In the genomic region with DNA sequence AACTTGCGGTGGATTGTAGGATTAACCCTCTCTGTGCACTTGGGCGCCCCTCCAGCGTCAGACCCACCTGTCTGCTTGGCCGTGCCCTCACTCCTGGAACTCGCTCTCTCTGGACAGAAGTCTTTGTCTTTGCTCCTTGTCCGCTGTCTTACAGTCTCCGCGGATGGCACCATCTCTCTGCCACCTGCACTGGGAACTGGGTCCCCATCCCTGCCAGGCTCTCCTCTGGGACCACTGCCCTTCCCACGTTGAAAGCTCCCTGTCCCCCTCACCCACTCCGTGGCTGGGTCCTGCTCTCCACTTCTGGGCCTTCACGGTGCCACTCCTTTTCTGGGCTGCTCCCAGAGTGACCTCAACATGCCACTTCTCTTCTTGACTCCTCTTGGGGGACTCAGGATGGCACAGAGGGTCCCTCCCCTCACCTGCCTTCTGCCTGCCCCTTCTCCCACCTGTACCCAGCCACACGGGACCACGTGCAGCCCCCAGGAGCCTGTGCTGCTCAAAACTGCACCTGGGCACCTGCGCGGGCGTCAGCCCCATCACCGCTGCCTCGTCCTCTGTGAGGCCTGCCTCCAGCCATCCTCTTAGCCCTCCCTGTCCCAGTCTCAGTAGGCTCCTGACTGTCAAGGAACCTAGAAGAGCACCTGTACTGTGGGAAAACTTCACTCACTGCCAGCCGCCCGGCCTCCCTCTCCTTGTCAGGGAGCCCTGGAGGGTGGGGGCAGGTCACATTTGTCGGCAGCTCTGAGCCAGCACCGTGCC, we compare ENCODE assay signal across 22 cellular contexts. TPM values are rescaled to one million over a fixed set of nuclear protein-coding genes. Genes with fewer than 3 reads are reported as not detected.
DNase-seq lines count a peak whose midpoint lies in the region; ATAC-seq and TF ChIP-seq lines count a peak whose summit lies in the region.
"Had no signal": no experiment of that assay in that cellular context is flagged by ENCODE, and none has a peak within 500 bp of the region (broad histone marks: within the 10 kb centered on the region; RNA-seq: fewer than 3 reads in every experiment).

No MANE protein-coding gene starts in this region.

- H3K36me3 Mint-ChIP-seq in immature natural killer cell (peaks cover 19 to 65% (median 27%) of the 10 kb centered on the region in 3 donors), progenitor cell of endocrine pancreas (ENCODE audit: insufficient read depth) (peaks cover 40% of the 10 kb centered on the region)

- peak in 2 of 3 donors; percentile 36 to 47 for DNase-seq in right cardiac atrium
- DNase-seq in left cardiac atrium, result no peak
- no peak for DNase-seq in immature natural killer cell
- no peak for DNase-seq in progenitor cell of endocrine pancreas (ENCODE audit: low spot score, unreplicated experiment)
- DNase-seq in HT-29 (ENCODE audit: low spot score), result no peak
- no peak for DNase-seq in NCI-H226
- no peak for DNase-seq in vagina (ENCODE audit: extremely low spot score in 2 of 2)
- no peak for DNase-seq in inferior parietal cortex (ENCODE audit: extremely low spot score)
- DNase-seq: activated CD4-positive, CD25-positive, alpha-beta regulatory T cell; activated CD8-positive, alpha-beta memory T cell treated with anti-CD3 and anti-CD28 coated beads for 24 hours; lower lobe of right lung; NCI-H146 had no signal

- H3K27me3 ChIP-seq in right cardiac atrium (ENCODE audit: control insufficient read depth, insufficient read depth), result no peaks in the 10 kb centered on the region
- no peaks in the 10 kb centered on the region for H3K27me3 ChIP-seq in vagina
- H3K27me3 ChIP-seq: adrenal gland, heart left ventricle, SJSA1 had no signal

- H3K4me1 ChIP-seq in right cardiac atrium (ENCODE audit: control insufficient read depth, insufficient read depth, low read length), result no peaks in the 10 kb centered on the region
- H3K4me1 ChIP-seq in vagina, result peaks cover 10% of the 10 kb centered on the region
- H3K4me1 ChIP-seq: adrenal gland, parathyroid adenoma, SJSA1 had no signal

- H3K27ac Mint-ChIP-seq in immature natural killer cell (peak overlapping the region in 4 of 6 donors; percentile 35 to 77 (median 58)), progenitor cell of endocrine pancreas (peak overlapping the region; percentile 63)

- H3K27ac ChIP-seq in right cardiac atrium (ENCODE audit: low read length) (no peak overlapping the region), vagina (no peak overlapping the region)
- H3K27ac ChIP-seq: adrenal gland, lower lobe of right lung, parathyroid adenoma, SJSA1 had no signal

- H3K9me3 Mint-ChIP-seq in immature natural killer cell (no peaks in the 10 kb centered on the region), progenitor cell of endocrine pancreas (ENCODE audit: low read depth) (no peaks in the 10 kb centered on the region)
- H3K9me3 Mint-ChIP-seq: CD14-positive monocyte; central memory CD8-positive, alpha-beta T cell had no signal

- H3K4me3 ChIP-seq in right cardiac atrium (ENCODE audit: low read length) (no peak overlapping the region), vagina (no peak overlapping the region)
- H3K4me3 ChIP-seq: adrenal gland, heart left ventricle, lower lobe of right lung, SJSA1 had no signal

- intact Hi-C loops in right cardiac atrium (cut with DNase I), result no loop called here
- intact Hi-C loops in left cardiac atrium (cut with DNase I), result no loop called here
- intact Hi-C loops in vagina (cut with DNase I), result no loop called here

- 87% methylated on average over 22 of the region's 22 CpGs for WGBS in right cardiac atrium

- no peaks in the 10 kb centered on the region for H3K27me3 Mint-ChIP-seq in immature natural killer cell (ENCODE audit: low read depth in 3 of 3)
- no peaks in the 10 kb centered on the region for H3K27me3 Mint-ChIP-seq in progenitor cell of endocrine pancreas
- H3K27me3 Mint-ChIP-seq: central memory CD8-positive, alpha-beta T cell had no signal

- H3K36me3 ChIP-seq in vagina, result peaks cover 0 to 85% of the 10 kb centered on the region in 2 donors

- TF ChIP-seq CTCF in progenitor cell of endocrine pancreas (IDR thresholded peaks at IDR 0.05; ENCODE audit: unreplicated experiment) (no peak), vagina (IDR thresholded peaks at IDR 0.05) (no peak)

- H3K4me3 Mint-ChIP-seq in immature natural killer cell (no peak overlapping the region), progenitor cell of endocrine pancreas (ENCODE audit: low read depth) (no peak overlapping the region)
- H3K4me3 Mint-ChIP-seq: CD14-positive monocyte; central memory CD8-positive, alpha-beta T cell had no signal

- H3K4me1 Mint-ChIP-seq in immature natural killer cell (peaks cover 13 to 18% of the 10 kb centered on the region in 2 donors), progenitor cell of endocrine pancreas (ENCODE audit: low read depth) (peaks cover 21% of the 10 kb centered on the region)

- ATAC-seq in right cardiac atrium, result no peak
- no peak for ATAC-seq in left cardiac atrium
- ATAC-seq: HCT116, lower lobe of right lung had no signal

- no peak for TF ChIP-seq POLR2A in vagina (IDR thresholded peaks at IDR 0.05)

- H3K9me3 ChIP-seq in right cardiac atrium (ENCODE audit: control insufficient read depth, low read length), result no peaks in the 10 kb centered on the region
- no peaks in the 10 kb centered on the region for H3K9me3 ChIP-seq in vagina
- H3K9me3 ChIP-seq: adrenal gland, heart left ventricle, lower lobe of right lung, SJSA1 had no signal

RNA-seq across cellular contexts. Expression of gene CNDP2, which starts 11.1 kb away (rescaled TPM):
- total RNA-seq in right cardiac atrium, result 10 to 100 TPM; 52.1 to 60.7 (median 55.0) TPM
- 41.0 TPM for polyA plus RNA-seq in right cardiac atrium
- total RNA-seq in left cardiac atrium, result 10 to 100 TPM; 71.1 to 79.4 TPM
- 100 to 1,000 TPM; 117 to 187 (median 182) TPM for polyA plus RNA-seq in immature natural killer cell
- 176 and 182 TPM in 2 replicates for total RNA-seq in progenitor cell of endocrine pancreas
- total RNA-seq in HT-29 (2014; rRNA removed; shearing (Covaris generic)), result 50.5 and 57.7 TPM in 2 replicates
- 52.5 TPM for total RNA-seq in vagina

RNA-seq across cellular contexts. Expression of gene CNDP1, which starts 27.0 kb away (rescaled TPM):
- not detected for total RNA-seq in right cardiac atrium
- polyA plus RNA-seq in right cardiac atrium, result 0.05 TPM
- total RNA-seq in left cardiac atrium, result not detected
- not detected for polyA plus RNA-seq in immature natural killer cell
- total RNA-seq in progenitor cell of endocrine pancreas, result 0.29 and 0.38 TPM in 2 replicates
- not detected in 2 replicates for total RNA-seq in HT-29 (2014; rRNA removed; shearing (Covaris generic))
- 9.8 TPM for total RNA-seq in vagina
- total RNA-seq: adrenal gland, fibroblast of lung, heart left ventricle, lower lobe of right lung, M059J, SJSA1 had no signal
- polyA plus RNA-seq: AG04450, CD14-positive monocyte, fibroblast of lung had no signal

RNA-seq across cellular contexts. Expression of gene DIPK1C, which starts 50.2 kb away (rescaled TPM):
- total RNA-seq in right cardiac atrium, result 1 to 10 TPM in 2 of 4 donors, under 1 TPM in 1, not detected in 1; 0.83 to 2.5 (median 1.7) TPM
- polyA plus RNA-seq in right cardiac atrium, result 5.7 TPM
- total RNA-seq in left cardiac atrium, result 1 to 10 TPM; 1.3 to 1.5 TPM
- polyA plus RNA-seq in immature natural killer cell, result not detected
- not detected in 2 replicates for total RNA-seq in progenitor cell of endocrine pancreas
- 0.05 TPM in 1 of 2 replicates, not detected in the other for total RNA-seq in HT-29 (2014; rRNA removed; shearing (Covaris generic))
- not detected for total RNA-seq in vagina
- total RNA-seq: fibroblast of lung, lower lobe of right lung, M059J, SJSA1 had no signal
- polyA plus RNA-seq: AG04450, CD14-positive monocyte, fibroblast of lung had no signal

Comparison
In these comparisons a context has a peak if more than half of its experiments do, and no peak if none do; other contexts are left out.
1. DNase-seq: peak in right cardiac atrium (2 of 3); none in left cardiac atrium (single experiment), immature natural killer cell (0 of 3), progenitor cell of endocrine pancreas (single experiment), HT-29 (single experiment), NCI-H226 (single experiment), vagina (0 of 2) and inferior parietal cortex (single experiment).